Comparison of ENCODE assay signal across 1 cellular context in genomic region chrX:3143043-3143799, GRCh38.
TF ChIP-seq lines count a peak whose summit lies in the region.

No MANE protein-coding gene starts in this region.

TF ChIP-seq in SK-N-SH treated with all-trans-retinoic acid at 6 μM for 48 hours, 23 proteins besides CTCF, POLR2A, EP300 and RAD21 (continued from another document):
- TF ChIP-seq PATZ1 (CRISPR knock-in tag; IDR thresholded peaks at IDR 0.05; ENCODE audit: borderline replicate concordance) (no peak), ZNF70 (CRISPR knock-in tag; IDR thresholded peaks at IDR 0.05) (no peak)
